11 cellular contexts compared by ENCODE assay signal in the genomic region with DNA sequence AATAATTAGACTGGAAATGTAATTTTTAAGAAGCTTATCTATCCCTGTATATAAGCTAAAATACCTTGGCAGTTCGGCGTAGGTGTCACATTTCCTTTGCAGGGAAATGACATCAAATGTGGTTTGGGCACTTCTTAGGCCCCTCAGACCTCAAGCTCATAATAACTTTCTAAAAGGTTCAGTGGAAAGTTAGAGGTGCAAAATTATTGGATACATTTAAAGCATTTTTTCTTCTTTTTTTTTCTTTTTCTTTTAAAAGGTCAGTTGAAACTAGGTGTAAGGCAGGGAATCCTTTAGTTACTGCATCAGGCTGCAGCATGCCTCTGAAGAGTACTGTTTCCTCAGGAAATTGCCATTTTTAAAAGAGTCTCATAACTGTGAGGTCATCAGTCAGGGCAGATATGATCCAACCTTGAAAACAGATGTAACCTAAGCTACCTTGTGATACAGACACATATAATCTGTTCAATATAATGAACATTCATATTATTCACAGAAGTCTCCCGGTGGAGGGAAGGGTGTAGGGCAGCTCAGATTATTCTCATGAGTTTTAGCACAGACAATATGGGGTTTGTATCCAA. TPM values are rescaled to one million over a fixed set of nuclear protein-coding genes. Genes with fewer than 3 reads are reported as not detected.
A peak's percentile ranks its signal among the peaks of the same experiment; 100 is the strongest.
DNase-seq lines count a peak whose midpoint lies in the region; ATAC-seq lines count a peak whose summit lies in the region.
"Had no signal": no experiment of that assay in that cellular context is flagged by ENCODE, and none has a peak within 500 bp of the region (broad histone marks: within the 10 kb centered on the region; RNA-seq: fewer than 3 reads in every experiment).

No MANE protein-coding gene starts in this region.

- H3K9me3 Mint-ChIP-seq in activated naive CD4-positive, alpha-beta T cell treated with anti-CD3 and anti-CD28 coated beads, Interleukin-2, amount 50 U/mL, for 24 hours: no peaks in the 10 kb centered on the region

- H3K4me1 ChIP-seq in trophoblast cell (ENCODE audit: control insufficient read depth in 1 of 2, insufficient read depth in 2 of 2, low read length in 2 of 2): peaks cover 2 to 4% of the 10 kb centered on the region in 2 experiments

- no peaks in the 10 kb centered on the region for H3K27me3 ChIP-seq in trophoblast cell (ENCODE audit: insufficient read depth, low read length)

- H3K4me2 ChIP-seq in trophoblast cell (ENCODE audit: low read length): no peak overlapping the region

- H3K4me3 ChIP-seq in trophoblast cell (ENCODE audit: low read depth, low read length): no peak overlapping the region

- H3K79me2 ChIP-seq in trophoblast cell (ENCODE audit: control insufficient read depth, insufficient read depth, low read length, poor library complexity): peaks cover 3% of the 10 kb centered on the region

- H3K9me3 ChIP-seq in trophoblast cell (ENCODE audit: insufficient read depth, low read depth, low read length): no peaks in the 10 kb centered on the region

- DNase-seq in DMS 273 (lab: John Stamatoyannopoulos, UW; ENCODE audit: unreplicated experiment) (peak; percentile 8), DMS 273 treated with DMSO at 0.1 percent for 48 hours (lab: John Stamatoyannopoulos, UW) (no peak), Kasumi-1 (lab: John Stamatoyannopoulos, UW) (peak; percentile 34 to 41), trophoblast cell (no peak), mucosa of gallbladder (ENCODE audit: low spot score) (no peak)
- DNase-seq: NCI-H1092 treated with DMSO at 0.1 percent for 48 hours had no signal

- no peak overlapping the region for H2BK120ac ChIP-seq in trophoblast cell (ENCODE audit: insufficient read depth, low read length, poor library complexity)

- H4K91ac ChIP-seq in trophoblast cell (ENCODE audit: low read depth, low read length): no peak overlapping the region

- peaks cover under 1% of the 10 kb centered on the region for H3K27me3 Mint-ChIP-seq in activated naive CD4-positive, alpha-beta T cell treated with anti-CD3 and anti-CD28 coated beads, Interleukin-2, amount 50 U/mL, for 24 hours

- H2AK5ac ChIP-seq in trophoblast cell (ENCODE audit: low read length): no peak overlapping the region

- H3K4ac ChIP-seq in trophoblast cell (ENCODE audit: low read depth, low read length): peak overlapping the region; percentile 59

- ATAC-seq in HG02588 (IDR thresholded peaks at IDR 0.05; ENCODE audit: unreplicated experiment) (no peak), HG03354 (IDR thresholded peaks at IDR 0.05; ENCODE audit: poor library complexity, severe bottlenecking, unreplicated experiment) (no peak)

- H4K8ac ChIP-seq in trophoblast cell (ENCODE audit: low read depth, low read length): no peak overlapping the region

- no peak overlapping the region for H2BK12ac ChIP-seq in trophoblast cell (ENCODE audit: low read length)

- H2BK5ac ChIP-seq in trophoblast cell (ENCODE audit: low read depth, low read length, poor library complexity): no peak overlapping the region

- no peak overlapping the region for H3K14ac ChIP-seq in trophoblast cell (ENCODE audit: low read length)

- peaks cover 4% of the 10 kb centered on the region for H3K79me1 ChIP-seq in trophoblast cell (ENCODE audit: low read length)

- no peak overlapping the region for H3K23ac ChIP-seq in trophoblast cell (ENCODE audit: low read length)

- no peak overlapping the region for H3K9ac ChIP-seq in trophoblast cell (ENCODE audit: low read length)

- H3K4me3 Mint-ChIP-seq in activated naive CD4-positive, alpha-beta T cell treated with anti-CD3 and anti-CD28 coated beads, Interleukin-2, amount 50 U/mL, for 24 hours: peak overlapping the region; percentile 79

- H3K36me3 ChIP-seq in trophoblast cell (ENCODE audit: control insufficient read depth in 1 of 2, insufficient read depth in 2 of 2, low read length in 2 of 2): peaks cover 0 to 3% of the 10 kb centered on the region in 2 experiments

- no peak overlapping the region for H3K27ac ChIP-seq in trophoblast cell (ENCODE audit: low read depth, low read length)
- H3K27ac ChIP-seq: 22Rv1, VCaP had no signal

- peaks cover 79% of the 10 kb centered on the region for H3K4me1 Mint-ChIP-seq in activated naive CD4-positive, alpha-beta T cell treated with anti-CD3 and anti-CD28 coated beads, Interleukin-2, amount 50 U/mL, for 24 hours

- no peak overlapping the region for H4K12ac ChIP-seq in trophoblast cell (ENCODE audit: low read depth, low read length)

- peaks cover 14% of the 10 kb centered on the region for H3K36me3 Mint-ChIP-seq in activated naive CD4-positive, alpha-beta T cell treated with anti-CD3 and anti-CD28 coated beads, Interleukin-2, amount 50 U/mL, for 24 hours

- peak overlapping the region; percentile 93 for H3K27ac Mint-ChIP-seq in activated naive CD4-positive, alpha-beta T cell treated with anti-CD3 and anti-CD28 coated beads, Interleukin-2, amount 50 U/mL, for 24 hours

- peak overlapping the region; percentile 44 for H3K18ac ChIP-seq in trophoblast cell (ENCODE audit: low read length)

- WGBS in trophoblast cell (ENCODE audit: extremely low coverage, insufficient coverage, insufficient read length): no CpG with 5 or more reads among the region's 3 CpGs

- no peak overlapping the region for H2AFZ ChIP-seq in trophoblast cell (ENCODE audit: insufficient read depth, low read length, poor library complexity)

RNA-seq across cellular contexts. Expression of a gene that starts 4.8 kb away (rescaled TPM):
- 16.8 and 16.9 TPM in 2 replicates for polyA plus RNA-seq in trophoblast cell (2013)
- total RNA-seq in mucosa of gallbladder: 51.8 TPM

Comparison
In these comparisons a context has a peak if more than half of its experiments do, and no peak if none do; other contexts are left out.
1. DNase-seq: peak in DMS 273 (single experiment) and Kasumi-1 (2 of 2); none in DMS 273 treated with DMSO at 0.1 percent for 48 hours (single experiment), trophoblast cell (0 of 2) and mucosa of gallbladder (single experiment).